ENCODE assay signal across 6 cellular contexts in genomic region chr19:2150794-2151338, GRCh38.
DNase-seq lines count a peak whose midpoint lies in the region; ATAC-seq lines count a peak whose summit lies in the region.

No MANE protein-coding gene starts in this region.

- H3K4me1 ChIP-seq in mucosa of stomach (ENCODE audit: control insufficient read depth, insufficient read depth, low read length) = peaks cover 20% of the 10 kb centered on the region

- no peaks in the 10 kb centered on the region for H3K27me3 ChIP-seq in mucosa of stomach (ENCODE audit: control insufficient read depth, insufficient read depth, low read length)

- H3K4me3 ChIP-seq in mucosa of stomach (ENCODE audit: low read length) = peak overlapping the region; percentile 89

- no peaks in the 10 kb centered on the region for H3K9me3 ChIP-seq in mucosa of stomach (ENCODE audit: control insufficient read depth, low read length)

- peak overlapping the region; percentile 81 for H3K9ac ChIP-seq in mucosa of stomach (ENCODE audit: low read length)

- peaks cover 4% of the 10 kb centered on the region for H3K36me3 ChIP-seq in mucosa of stomach (ENCODE audit: control insufficient read depth, insufficient read depth, low read length)

- DNase-seq in EH (ENCODE audit: low read depth) = peak; percentile 16
- DNase-seq in amniotic epithelial cell (ENCODE audit: low read depth) = peak; percentile 6
- no peak for DNase-seq in HuH-7 (ENCODE audit: low spot score)
- no peak for DNase-seq in stimulated activated CD4-positive, alpha-beta T cell treated with anti-CD3 and anti-CD28 coated beads, Interleukin-2, amount 100 ng/mL, for 48 hours

- ATAC-seq in HG03045 (IDR thresholded peaks at IDR 0.05; ENCODE audit: unreplicated experiment) = peak; percentile 26

Comparison
In these comparisons a context has a peak if more than half of its experiments do, and no peak if none do; other contexts are left out.
1. DNase-seq: peak in EH (single experiment) and amniotic epithelial cell (single experiment); none in HuH-7 (single experiment) and stimulated activated CD4-positive, alpha-beta T cell treated with anti-CD3 and anti-CD28 coated beads, Interleukin-2, amount 100 ng/mL, for 48 hours (0 of 2).